In genomic region chr22:40233886-40234285, GRCh38 we compare ENCODE assay signal across 28 cellular contexts.
"Had no signal": no experiment of that assay in that cellular context is flagged by ENCODE, and none has a peak within 500 bp of the region (broad histone marks: within the 10 kb centered on the region; RNA-seq: fewer than 3 reads in every experiment).

No MANE protein-coding gene starts in this region.

- H3K27me3 Mint-ChIP-seq: dendritic cell treated with granulocyte-macrophage colony-stimulating factor and Interleukin-4, amounts not matched to agents 40 ng/mL and 50 ng/mL, for 4 days; naive thymus-derived CD4-positive, alpha-beta T cell; progenitor cell of endocrine pancreas had no signal

- FAIRE-seq: endothelial cell of umbilical vein, islet of Langerhans had no signal

- H3K36me3 ChIP-seq: thyroid gland had no signal

- DNase-seq: effector CD8-positive, alpha-beta T cell; endodermal cell; esophagus squamous epithelium; foreskin melanocyte; glutamatergic neuron; heart right ventricle; hippocampal formation; left cardiac atrium; left lung; mesenchymal stem cell; midbrain; naive thymus-derived CD4-positive, alpha-beta T cell; right cardiac atrium; sigmoid colon; stimulated activated CD4-positive, alpha-beta T cell treated with anti-CD3 and anti-CD28 coated beads, Interleukin-2, amount 100 ng/mL, for 24 hours; stimulated activated CD4-positive, alpha-beta T cell treated with anti-CD3 and anti-CD28 coated beads, Interleukin-4, amount 100 ng/mL, for 24 hours; stimulated activated naive CD4-positive, alpha-beta T cell treated with Interleukin-2 at 50 U/mL for 16 hours; stomach; thyroid gland; trophoblast cell had no signal

- H3K4me3 Mint-ChIP-seq: dendritic cell treated with granulocyte-macrophage colony-stimulating factor and Interleukin-4, amounts not matched to agents 40 ng/mL and 50 ng/mL, for 4 days; endodermal cell; naive thymus-derived CD4-positive, alpha-beta T cell; nephron; neural progenitor cell; stimulated activated effector memory CD8-positive, alpha-beta T cell treated with anti-CD3 and anti-CD28 coated beads, Interleukin-12 subunit alpha, Interleukin-12 subunit beta, amount 100 ng/mL, for 72 hours had no signal

- H3K27ac ChIP-seq: esophagus squamous epithelium, heart right ventricle, left lung, neural progenitor cell, parathyroid adenoma, sigmoid colon, stomach, thyroid gland had no signal

- H3K9me3 Mint-ChIP-seq: dendritic cell treated with granulocyte-macrophage colony-stimulating factor and Interleukin-4, amounts not matched to agents 40 ng/mL and 50 ng/mL, for 4 days; endodermal cell; naive thymus-derived CD4-positive, alpha-beta T cell; nephron; stimulated activated effector memory CD8-positive, alpha-beta T cell treated with anti-CD3 and anti-CD28 coated beads, Interleukin-12 subunit alpha, Interleukin-12 subunit beta, amount 100 ng/mL, for 72 hours had no signal

- H3K27ac Mint-ChIP-seq: dendritic cell treated with granulocyte-macrophage colony-stimulating factor and Interleukin-4, amounts not matched to agents 40 ng/mL and 50 ng/mL, for 4 days; endodermal cell; nephron; neural progenitor cell; progenitor cell of endocrine pancreas; stimulated activated effector memory CD8-positive, alpha-beta T cell treated with anti-CD3 and anti-CD28 coated beads, Interleukin-12 subunit alpha, Interleukin-12 subunit beta, amount 100 ng/mL, for 72 hours had no signal

- H3K9me3 ChIP-seq: esophagus squamous epithelium, heart right ventricle, left lung, sigmoid colon, stomach, thyroid gland had no signal

- ATAC-seq: heart right ventricle; left cardiac atrium; left lung; naive thymus-derived CD4-positive, alpha-beta T cell; right cardiac atrium; stimulated activated effector memory CD8-positive, alpha-beta T cell treated with anti-CD3 and anti-CD28 coated beads, Interleukin-12 subunit alpha, Interleukin-12 subunit beta, amount 100 ng/mL, for 72 hours had no signal

- H3K4me3 ChIP-seq: esophagus squamous epithelium, heart right ventricle, left lung, neural progenitor cell, sigmoid colon, stomach, thyroid gland had no signal
